16 cellular contexts compared by ENCODE assay signal in the genomic region with DNA sequence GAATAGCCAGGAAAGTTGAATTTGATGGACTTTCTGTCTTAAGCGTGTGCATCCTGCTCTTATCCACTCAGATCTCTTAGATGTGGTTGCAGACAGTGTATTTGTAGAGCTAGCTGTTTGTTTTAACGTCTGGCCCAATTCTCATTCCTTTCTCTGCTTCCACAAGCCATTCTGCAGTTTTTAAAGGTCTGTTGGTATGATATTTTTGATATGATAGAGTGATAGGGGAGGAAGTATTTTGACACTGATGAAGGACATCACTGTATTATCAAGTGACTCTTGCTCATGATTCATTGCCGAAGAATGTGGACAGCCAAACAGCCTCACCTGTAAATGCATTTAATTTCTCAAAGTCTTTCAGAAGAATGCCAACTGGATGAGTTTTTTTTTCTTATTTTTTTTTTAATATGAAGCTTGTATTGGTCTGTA. TPM values are rescaled to one million over a fixed set of nuclear protein-coding genes. Genes with fewer than 3 reads are reported as not detected.
DNase-seq lines count a peak whose midpoint lies in the region; ATAC-seq and TF ChIP-seq lines count a peak whose summit lies in the region.
"Had no signal": no experiment of that assay in that cellular context is flagged by ENCODE, and none has a peak within 500 bp of the region (broad histone marks: within the 10 kb centered on the region; RNA-seq: fewer than 3 reads in every experiment).

No MANE protein-coding gene starts in this region.

- TF ChIP-seq CTCF in thyroid gland (IDR thresholded peaks at IDR 0.05) = no peak

- no peaks in the 10 kb centered on the region for H3K9me3 ChIP-seq in thyroid gland
- H3K9me3 ChIP-seq: gastrocnemius medialis, testis had no signal

- no peaks in the 10 kb centered on the region for H3K36me3 ChIP-seq in thyroid gland
- H3K36me3 ChIP-seq: gastrocnemius medialis had no signal

- intact Hi-C loops in activated CD4-positive, alpha-beta T cell treated with anti-CD3 and anti-CD28 coated beads, Interleukin-2, amount 10 ng/mL, durations not matched to agents 24 days and 14 days (cut with micrococcal nuclease) = loop anchor here (5.0 to 10.0 kb wide), 4 partner anchors 56 to 1236 kb away; partner anchors contain the start of genes FXN and KLF9
- intact Hi-C loops in thyroid gland (cut with DNase I) = no loop called here

- peaks cover 68% of the 10 kb centered on the region for H3K4me1 Mint-ChIP-seq in activated CD4-positive, alpha-beta T cell treated with anti-CD3 and anti-CD28 coated beads, Interleukin-2, amount 10 ng/mL, durations not matched to agents 24 days and 14 days
- H3K4me1 Mint-ChIP-seq in activated T-helper 17 cell treated with anti-CD3 and anti-CD28 coated beads, Interleukin-2, amount 50 U/mL, for 72 hours = peaks cover 52% of the 10 kb centered on the region

- WGBS in thyroid gland, 2 donors = 57 to 62% methylated on average over 3 of the region's 3 CpGs

- H3K4me1 ChIP-seq in thyroid gland = peaks cover 19 to 52% of the 10 kb centered on the region in 2 donors

- TF ChIP-seq POLR2A in thyroid gland (IDR thresholded peaks at IDR 0.05) = no peak

- no peak for ATAC-seq in activated T-helper 17 cell treated with anti-CD3 and anti-CD28 coated beads, Interleukin-2, amount 50 U/mL, for 72 hours (replicated peaks)
- ATAC-seq in HG02870 (IDR thresholded peaks at IDR 0.05; ENCODE audit: unreplicated experiment) (no peak), GM19455 (IDR thresholded peaks at IDR 0.05; ENCODE audit: unreplicated experiment) (no peak)
- ATAC-seq: gastrocnemius medialis had no signal

- peaks cover 7% of the 10 kb centered on the region for H3K36me3 Mint-ChIP-seq in activated CD4-positive, alpha-beta T cell treated with anti-CD3 and anti-CD28 coated beads, Interleukin-2, amount 10 ng/mL, durations not matched to agents 24 days and 14 days (ENCODE audit: low read depth)
- H3K36me3 Mint-ChIP-seq in activated T-helper 17 cell treated with anti-CD3 and anti-CD28 coated beads, Interleukin-2, amount 50 U/mL, for 72 hours (ENCODE audit: low read depth) = peaks cover 4% of the 10 kb centered on the region
- H3K36me3 Mint-ChIP-seq: IgD-negative memory B cell had no signal

- no peak overlapping the region for H3K27ac Mint-ChIP-seq in activated CD4-positive, alpha-beta T cell treated with anti-CD3 and anti-CD28 coated beads, Interleukin-2, amount 10 ng/mL, durations not matched to agents 24 days and 14 days
- no peak overlapping the region for H3K27ac Mint-ChIP-seq in activated T-helper 17 cell treated with anti-CD3 and anti-CD28 coated beads, Interleukin-2, amount 50 U/mL, for 72 hours
- H3K27ac Mint-ChIP-seq: activated naive CD8-positive, alpha-beta T cell treated with anti-CD3 and anti-CD28 coated beads for 36 hours; IgD-negative memory B cell; nephron progenitor cell had no signal

- H3K27ac ChIP-seq in thyroid gland = peak overlapping the region in 2 of 3 donors; percentile 53 to 56
- H3K27ac ChIP-seq: gastrocnemius medialis, testis had no signal

- H3K4me3 Mint-ChIP-seq in activated CD4-positive, alpha-beta T cell treated with anti-CD3 and anti-CD28 coated beads, Interleukin-2, amount 10 ng/mL, durations not matched to agents 24 days and 14 days = no peak overlapping the region
- H3K4me3 Mint-ChIP-seq in activated T-helper 17 cell treated with anti-CD3 and anti-CD28 coated beads, Interleukin-2, amount 50 U/mL, for 72 hours = peak overlapping the region; percentile 15
- H3K4me3 Mint-ChIP-seq: activated naive CD8-positive, alpha-beta T cell treated with anti-CD3 and anti-CD28 coated beads for 36 hours; IgD-negative memory B cell; nephron progenitor cell had no signal

- no peak overlapping the region for H3K4me3 ChIP-seq in thyroid gland (replicated peaks in 1 of 3)
- H3K4me3 ChIP-seq: gastrocnemius medialis, testis had no signal

- DNase-seq in activated CD4-positive, alpha-beta T cell treated with anti-CD3 and anti-CD28 coated beads, Interleukin-2, amount 10 ng/mL, durations not matched to agents 24 days and 14 days = peak; percentile 69
- no peak for DNase-seq in activated CD4-positive, alpha-beta T cell treated with anti-CD3 and anti-CD28 coated beads, Interleukin-2, amount 50 U/mL, for 4 hours
- peak; percentile 34 for DNase-seq in glomerular visceral epithelial cell (ENCODE audit: extremely low spot score)
- DNase-seq in thyroid gland = no peak
- no peak for DNase-seq in GM19240 (ENCODE audit: insufficient read length, low spot score)
- DNase-seq: 8988T; activated naive CD8-positive, alpha-beta T cell treated with anti-CD3 and anti-CD28 coated beads for 36 hours; gastrocnemius medialis; left colon; NCI-H1694; nephron progenitor cell; testis had no signal

- H3K9me3 Mint-ChIP-seq in activated CD4-positive, alpha-beta T cell treated with anti-CD3 and anti-CD28 coated beads, Interleukin-2, amount 10 ng/mL, durations not matched to agents 24 days and 14 days = no peaks in the 10 kb centered on the region
- no peaks in the 10 kb centered on the region for H3K9me3 Mint-ChIP-seq in activated T-helper 17 cell treated with anti-CD3 and anti-CD28 coated beads, Interleukin-2, amount 50 U/mL, for 72 hours
- H3K9me3 Mint-ChIP-seq: activated naive CD8-positive, alpha-beta T cell treated with anti-CD3 and anti-CD28 coated beads for 36 hours; IgD-negative memory B cell; nephron progenitor cell had no signal

- peaks cover 11% of the 10 kb centered on the region for H3K27me3 Mint-ChIP-seq in activated CD4-positive, alpha-beta T cell treated with anti-CD3 and anti-CD28 coated beads, Interleukin-2, amount 10 ng/mL, durations not matched to agents 24 days and 14 days
- H3K27me3 Mint-ChIP-seq in activated T-helper 17 cell treated with anti-CD3 and anti-CD28 coated beads, Interleukin-2, amount 50 U/mL, for 72 hours = no peaks in the 10 kb centered on the region

- no peaks in the 10 kb centered on the region for H3K27me3 ChIP-seq in thyroid gland
- H3K27me3 ChIP-seq: gastrocnemius medialis, testis had no signal

RNA-seq across cellular contexts. Expression of gene TJP2, which starts 4.5 kb away (rescaled TPM):
- total RNA-seq in activated CD4-positive, alpha-beta T cell treated with anti-CD3 and anti-CD28 coated beads, Interleukin-2, amount 10 ng/mL, durations not matched to agents 24 days and 14 days = 18.0 and 19.4 TPM in 2 replicates
- 10 to 100 TPM; 25.9 to 27.3 TPM for total RNA-seq in activated T-helper 17 cell treated with anti-CD3 and anti-CD28 coated beads, Interleukin-2, amount 50 U/mL, for 72 hours
- total RNA-seq in thyroid gland = 100 to 1,000 TPM; 200 to 266 (median 232) TPM

Comparison
In these comparisons a context has a peak if more than half of its experiments do, and no peak if none do; other contexts are left out.
1. DNase-seq: peak in activated CD4-positive, alpha-beta T cell treated with anti-CD3 and anti-CD28 coated beads, Interleukin-2, amount 10 ng/mL, durations not matched to agents 24 days and 14 days (single experiment) and glomerular visceral epithelial cell (single experiment); none in activated CD4-positive, alpha-beta T cell treated with anti-CD3 and anti-CD28 coated beads, Interleukin-2, amount 50 U/mL, for 4 hours (0 of 2), thyroid gland (0 of 2) and GM19240 (single experiment).